Comparison of ENCODE assay signal across 2 cellular contexts in genomic region chr2:1550076-1550475, GRCh38.
TF ChIP-seq lines count a peak whose summit lies in the region.

No MANE protein-coding gene starts in this region.

TF ChIP-seq in GM23338, 12 proteins besides CTCF, POLR2A, EP300 and RAD21:
- TF ChIP-seq EZH2phosphoT487 (IDR thresholded peaks at IDR 0.05; ENCODE audit: unreplicated experiment) = no peak

TF ChIP-seq in H1, 55 proteins besides CTCF, POLR2A, EP300 and RAD21:
- TF ChIP-seq JUN (IDR thresholded peaks at IDR 0.05; ENCODE audit: low read depth, low read length) (no peak), TCF12 (IDR thresholded peaks at IDR 0.05; ENCODE audit: low read depth, low read length) (no peak), NRF1 (IDR thresholded peaks at IDR 0.05; ENCODE audit: low read depth, low read length) (no peak), RNF2 (IDR thresholded peaks at IDR 0.05; ENCODE audit: borderline replicate concordance, low read depth, low read length, missing control alignments, poor library complexity, severe bottlenecking) (no peak), KDM1A (IDR thresholded peaks at IDR 0.05; ENCODE audit: borderline replicate concordance, low read length) (no peak), RXRA (IDR thresholded peaks at IDR 0.05; ENCODE audit: insufficient read depth, low read depth, low read length) (no peak), TAF1 (IDR thresholded peaks at IDR 0.05; ENCODE audit: low read depth, low read length) (no peak), ASH2L (IDR thresholded peaks at IDR 0.05; ENCODE audit: low read length) (no peak), YY1 (IDR thresholded peaks at IDR 0.05; ENCODE audit: low read depth, low read length) (no peak), FOSL1 (IDR thresholded peaks at IDR 0.05; ENCODE audit: insufficient read depth, low read depth, low read length) (no peak), SIX5 (IDR thresholded peaks at IDR 0.05; ENCODE audit: low read depth, low read length) (no peak), SP2 (IDR thresholded peaks at IDR 0.05; ENCODE audit: low read length) (no peak), KDM4A (IDR thresholded peaks at IDR 0.05; ENCODE audit: low read depth, low read length, severe bottlenecking) (no peak), GABPA (IDR thresholded peaks at IDR 0.05; ENCODE audit: borderline replicate concordance, insufficient read depth, low read length) (no peak), ZNF274 (IDR thresholded peaks at IDR 0.05; ENCODE audit: borderline replicate concordance, extremely low read depth, low read length) (no peak), CBX8 (IDR thresholded peaks at IDR 0.05; ENCODE audit: borderline replicate concordance, low read depth, low read length) (no peak), TBP (IDR thresholded peaks at IDR 0.05; ENCODE audit: low read depth, low read length) (no peak), CHD2 (IDR thresholded peaks at IDR 0.05; ENCODE audit: low read length) (no peak)
